Comparison of ENCODE assay signal across 9 cellular contexts in the genomic region with DNA sequence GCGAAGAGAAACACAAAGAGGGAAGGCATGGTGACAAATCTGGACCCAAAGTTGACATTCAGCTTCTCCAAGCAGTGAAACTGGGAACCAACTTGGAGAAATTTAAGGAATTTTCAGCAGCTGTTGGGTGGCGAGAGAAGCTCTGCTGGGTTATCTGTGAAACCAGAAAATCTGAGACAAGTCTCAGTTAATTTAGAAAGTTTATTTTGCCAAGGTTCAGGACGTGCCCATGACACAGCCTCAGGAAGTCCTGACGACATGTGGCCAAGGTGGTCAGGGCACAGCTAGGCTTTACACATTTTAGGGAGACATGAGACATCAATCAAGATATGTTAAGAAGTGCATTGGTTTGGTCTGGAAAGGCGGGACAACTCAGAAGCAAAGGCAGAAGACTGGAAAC. TPM values are rescaled to one million over a fixed set of nuclear protein-coding genes. Genes with fewer than 3 reads are reported as not detected.
"Had no signal": no experiment of that assay in that cellular context is flagged by ENCODE, and none has a peak within 500 bp of the region (broad histone marks: within the 10 kb centered on the region; RNA-seq: fewer than 3 reads in every experiment).

No MANE protein-coding gene starts in this region.

- H3K4me3 ChIP-seq: GM23248 had no signal

- H3K27ac Mint-ChIP-seq: H9, IgD-negative memory B cell had no signal

- H3K9ac ChIP-seq: GM23248 had no signal

- H3K27ac ChIP-seq: GM23248, HL-60 had no signal

- H2AFZ ChIP-seq: GM23248 had no signal

- H3K36me3 Mint-ChIP-seq: IgD-negative memory B cell had no signal

- H3K9me3 Mint-ChIP-seq: H9, IgD-negative memory B cell had no signal

- ATAC-seq: HepG2 had no signal

- DNase-seq: GM23248, GOT3, H9, HCEC 1CT had no signal

RNA-seq across cellular contexts. Expression of gene CD300LF, which starts 11.2 kb away (rescaled TPM):
- total RNA-seq: GM23248, H4, H9, HepG2, HT1080 had no signal
- polyA plus RNA-seq: GM23248, HepG2, IgD-negative memory B cell had no signal

RNA-seq across cellular contexts. Expression of gene RAB37, which starts 13.2 kb away (rescaled TPM):
- total RNA-seq: H4 had no signal
- polyA plus RNA-seq: GM23248 had no signal
